30 cellular contexts compared by ENCODE assay signal in genomic region chr1:203534012-203534411, GRCh38. TPM values are rescaled to one million over a fixed set of nuclear protein-coding genes. Genes with fewer than 3 reads are reported as not detected.
A peak's percentile ranks its signal among the peaks of the same experiment; 100 is the strongest.
DNase-seq lines count a peak whose midpoint lies in the region; ATAC-seq and TF ChIP-seq lines count a peak whose summit lies in the region.
"Had no signal": no experiment of that assay in that cellular context is flagged by ENCODE, and none has a peak within 500 bp of the region (broad histone marks: within the 10 kb centered on the region; RNA-seq: fewer than 3 reads in every experiment).

No MANE protein-coding gene starts in this region.

- intact Hi-C loops in ascending aorta (cut with DNase I) = no loop called here

- H3K4me3 ChIP-seq in AG04450 (ENCODE audit: low read depth, low read length) (no peak overlapping the region), ascending aorta (no peak overlapping the region), hepatocyte (no peak overlapping the region), skin epidermis (no peak overlapping the region)
- H3K4me3 ChIP-seq: GM23338, heart right ventricle, left lung, neural progenitor cell, Peyer's patch, upper lobe of right lung had no signal

- ATAC-seq in GM18858 (IDR thresholded peaks at IDR 0.05; ENCODE audit: unreplicated experiment) (no peak), HG02852 (IDR thresholded peaks at IDR 0.05; ENCODE audit: unreplicated experiment) (no peak)
- ATAC-seq: activated CD8-positive, alpha-beta memory T cell treated with anti-CD3 and anti-CD28 coated beads, Interleukin-2, amount 10 ng/mL, durations not matched to agents 7 days and 5 days; activated naive CD4-positive, alpha-beta T cell treated with anti-CD3 and anti-CD28 coated beads, Interleukin-2, amount 50 U/mL, for 72 hours; GM23338; HepG2; left lung; upper lobe of right lung had no signal

- H3K9me2 ChIP-seq in hepatocyte (replicated peaks; ENCODE audit: insufficient read depth) = no peaks in the 10 kb centered on the region

- H3K36me3 ChIP-seq in ascending aorta (no peaks in the 10 kb centered on the region), hepatocyte (replicated peaks; ENCODE audit: insufficient read depth, low read depth) (no peaks in the 10 kb centered on the region)
- H3K36me3 ChIP-seq: heart right ventricle, left lung, neural progenitor cell, Peyer's patch, upper lobe of right lung had no signal

- no peak overlapping the region for H3K4me2 ChIP-seq in hepatocyte
- H3K4me2 ChIP-seq: GM23338, neural progenitor cell had no signal

- TF ChIP-seq CTCF in AG04450 (IDR thresholded peaks at IDR 0.05; ENCODE audit: low read depth, low read length) (no peak), ascending aorta (IDR thresholded peaks at IDR 0.05) (no peak), hepatocyte (IDR thresholded peaks at IDR 0.05; ENCODE audit: poor library complexity) (no peak)

- POLR2A ChIA-PET in AG04450 (lab: Yijun Ruan, JAX) = interaction anchor here (1.2 kb wide), 2 partner anchors 23 to 25 kb away, joined by 3 to 7 read pairs; no protein-coding TSS in a partner anchor

- H4K20me1 ChIP-seq in hepatocyte (ENCODE audit: insufficient read depth, poor library complexity, severe bottlenecking) = no peaks in the 10 kb centered on the region

- H3K27me3 ChIP-seq in AG04450 (ENCODE audit: control insufficient read depth, insufficient read depth, low read length) = no peaks in the 10 kb centered on the region
- no peaks in the 10 kb centered on the region for H3K27me3 ChIP-seq in ascending aorta
- no peaks in the 10 kb centered on the region for H3K27me3 ChIP-seq in hepatocyte
- H3K27me3 ChIP-seq: heart right ventricle, left lung, neural progenitor cell, Peyer's patch, upper lobe of right lung had no signal

- CTCF ChIA-PET in AG04450 (lab: Charles Lee) = no interaction called here

- DNase-seq in AG04450 (ENCODE audit: low read depth, low spot score) = no peak
- no peak for DNase-seq in ascending aorta (ENCODE audit: low spot score in 2 of 2)
- DNase-seq in hepatocyte (ENCODE audit: low spot score) = no peak
- no peak for DNase-seq in NCI-H2171 treated with DMSO at 0.1 percent for 48 hours (lab: John Stamatoyannopoulos, UW)
- no peak for DNase-seq in activated T-cell treated with anti-CD3 and anti-CD28 coated beads, Interleukin-2, amount 50 U/mL, for 48 hours
- DNase-seq: activated CD4-positive, alpha-beta T cell treated with anti-CD3 and anti-CD28 coated beads, Interleukin-2, amount 10 ng/mL, durations not matched to agents 24 days and 14 days; activated CD8-positive, alpha-beta memory T cell treated with anti-CD3 and anti-CD28 coated beads, Interleukin-2, amount 10 ng/mL, durations not matched to agents 7 days and 5 days; cortex of kidney; heart right ventricle; immature natural killer cell; left lung; NCI-H1092 treated with DMSO at 0.1 percent for 48 hours; NCI-H2029 treated with DMSO at 0.1 percent for 48 hours; Peyer's patch; stimulated activated CD4-positive, alpha-beta T cell treated with anti-CD3 and anti-CD28 coated beads, Interleukin-2, amount 100 ng/mL, for 48 hours; stimulated activated naive CD4-positive, alpha-beta T cell had no signal

- H3K9me3 ChIP-seq in AG04450 (ENCODE audit: control insufficient read depth, insufficient read depth, low read length) (no peaks in the 10 kb centered on the region), ascending aorta (no peaks in the 10 kb centered on the region), hepatocyte (ENCODE audit: low read depth) (no peaks in the 10 kb centered on the region)
- H3K9me3 ChIP-seq: heart right ventricle, left lung, Peyer's patch, upper lobe of right lung had no signal

- no peaks in the 10 kb centered on the region for H3K79me2 ChIP-seq in hepatocyte

- no peak overlapping the region for H2AFZ ChIP-seq in hepatocyte
- H2AFZ ChIP-seq: GM23338, neural progenitor cell had no signal

- H3K4me1 ChIP-seq in ascending aorta (peaks cover 4 to 23% of the 10 kb centered on the region in 2 donors), hepatocyte (ENCODE audit: insufficient read depth) (peaks cover 44% of the 10 kb centered on the region)
- H3K4me1 ChIP-seq: neural progenitor cell had no signal

- peak overlapping the region; percentile 34 for H3K27ac ChIP-seq in AG04450 (ENCODE audit: low read depth, low read length)
- peak overlapping the region; percentile 75 to 76 for H3K27ac ChIP-seq in ascending aorta
- peak overlapping the region; percentile 82 for H3K27ac ChIP-seq in hepatocyte
- H3K27ac ChIP-seq in skin epidermis = peak overlapping the region in 13 of 21 experiments; percentile 15 to 80 (median 67)
- H3K27ac ChIP-seq: C4-2B, neural progenitor cell had no signal

RNA-seq across cellular contexts. Expression of gene OPTC, which starts 40.1 kb away (rescaled TPM):
- polyA plus RNA-seq in AG04450 (2011; rRNA removed) (not detected in 2 replicates), hepatocyte (0.28 TPM in 1 of 2 replicates, not detected in the other)
- polyA minus RNA-seq in AG04450 (2011; rRNA and poly(A)+ RNA removed) = not detected in 2 replicates
- total RNA-seq in ascending aorta (not detected), hepatocyte (not detected in 2 replicates)
- total RNA-seq: activated CD4-positive, alpha-beta T cell treated with anti-CD3 and anti-CD28 coated beads, Interleukin-2, amount 10 ng/mL, durations not matched to agents 24 days and 14 days; activated CD8-positive, alpha-beta memory T cell treated with anti-CD3 and anti-CD28 coated beads, Interleukin-2, amount 10 ng/mL, durations not matched to agents 7 days and 5 days; activated naive CD4-positive, alpha-beta T cell treated with anti-CD3 and anti-CD28 coated beads, Interleukin-2, amount 50 U/mL, for 72 hours; Daoy; heart right ventricle; HepG2; left lung; NCI-H460; Peyer's patch; progenitor cell of endocrine pancreas; SK-MEL-5; T-helper 2 cell treated with Interferon-gamma antibody and Interleukin-4, amounts not matched to agents 100 ng/mL and 5 ng/mL, for 36 hours; upper lobe of right lung had no signal
- polyA plus RNA-seq: heart right ventricle, HepG2, immature natural killer cell had no signal

RNA-seq across cellular contexts. Expression of gene PRELP, which starts 58.4 kb away (rescaled TPM):
- polyA plus RNA-seq in AG04450 (2011; rRNA removed) (0.65 and 0.68 TPM in 2 replicates), hepatocyte (8.7 and 10.8 TPM in 2 replicates)
- 0.35 and 0.37 TPM in 2 replicates for polyA minus RNA-seq in AG04450 (2011; rRNA and poly(A)+ RNA removed)
- total RNA-seq in ascending aorta (142 TPM), hepatocyte (0.83 and 0.84 TPM in 2 replicates)
- total RNA-seq: activated CD4-positive, alpha-beta T cell treated with anti-CD3 and anti-CD28 coated beads, Interleukin-2, amount 10 ng/mL, durations not matched to agents 24 days and 14 days; activated CD8-positive, alpha-beta memory T cell treated with anti-CD3 and anti-CD28 coated beads, Interleukin-2, amount 10 ng/mL, durations not matched to agents 7 days and 5 days; Daoy; HepG2; NCI-H460; T-helper 2 cell treated with Interferon-gamma antibody and Interleukin-4, amounts not matched to agents 100 ng/mL and 5 ng/mL, for 36 hours had no signal
- polyA plus RNA-seq: HepG2, immature natural killer cell had no signal

Comparison
In these comparisons a context has a peak if more than half of its experiments do, and no peak if none do; other contexts are left out.
1. RNA of gene PRELP, which starts 58.4 kb away (total RNA-seq): 142 TPM in ascending aorta (single experiment); 0.83 to 0.84 TPM in hepatocyte; every median in the first group is over 10 times any median in the second.
2. Peak in every context shown above with its lines, with median percentiles within 50 percentile points of each other: H3K27ac ChIP-seq.